Comparison of ENCODE assay signal across 8 cellular contexts in the genomic region with DNA sequence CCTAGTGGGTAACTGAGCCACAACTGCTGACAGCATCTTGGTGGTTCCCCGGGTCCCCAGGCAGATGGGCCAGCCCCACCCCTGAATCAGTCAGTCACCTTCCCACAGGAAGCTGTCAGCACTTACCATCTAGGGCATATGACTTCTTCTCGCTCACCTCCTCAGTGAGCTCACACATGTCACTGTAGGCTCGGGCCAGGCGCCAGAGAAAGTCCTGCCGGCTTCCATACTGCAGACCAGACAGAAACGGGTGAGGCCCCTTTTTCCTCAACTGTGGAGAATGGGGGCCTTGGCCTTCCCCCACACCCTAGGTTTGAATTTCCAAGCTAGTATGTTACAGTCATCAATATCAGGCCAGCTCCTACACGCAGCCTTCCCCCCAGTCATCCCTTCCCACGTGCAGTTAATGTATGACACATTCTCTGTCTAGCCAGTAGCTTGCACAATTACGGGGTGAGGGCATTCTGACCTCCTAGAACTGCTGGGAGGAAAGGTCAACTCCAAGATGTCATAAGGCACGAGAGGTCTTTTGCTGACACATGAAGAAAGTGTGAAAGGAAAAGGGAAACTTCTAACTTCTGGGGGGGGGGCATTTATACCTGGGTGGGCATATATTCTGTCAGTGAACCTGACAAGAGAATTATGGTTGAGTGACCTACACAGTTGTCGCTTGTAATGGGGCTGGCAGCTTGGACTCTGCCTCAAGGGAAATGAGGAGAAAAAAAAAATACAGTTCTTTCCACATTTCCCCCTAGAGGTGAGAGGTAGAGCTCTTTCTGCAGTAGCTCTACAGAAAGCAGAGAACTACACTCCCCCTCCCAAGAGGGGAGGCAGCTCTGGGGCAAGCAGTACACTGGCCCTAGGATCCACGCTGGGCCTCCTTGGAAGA. TPM values are rescaled to one million over a fixed set of nuclear protein-coding genes. Genes with fewer than 3 reads are reported as not detected.
DNase-seq lines count a peak whose midpoint lies in the region; ATAC-seq, FAIRE-seq and TF ChIP-seq lines count a peak whose summit lies in the region.

No MANE protein-coding gene starts in this region.

- H3K36me3 Mint-ChIP-seq in neural progenitor cell, result peaks cover 17% of the 10 kb centered on the region

- TF ChIP-seq CTCF in astrocyte of the cerebellum (IDR thresholded peaks at IDR 0.05; ENCODE audit: low read depth, low read length, missing control alignments) (peak; percentile 14), neural progenitor cell (IDR thresholded peaks at IDR 0.05) (peak; percentile 9)

- no peaks in the 10 kb centered on the region for H3K79me2 ChIP-seq in neural progenitor cell (ENCODE audit: low read depth)

- H2AFZ ChIP-seq in neural progenitor cell (replicated peaks), result no peak overlapping the region

- H3K27ac Mint-ChIP-seq in neural progenitor cell, result no peak overlapping the region

- no peaks in the 10 kb centered on the region for H3K4me1 Mint-ChIP-seq in neural progenitor cell

- H3K27me3 Mint-ChIP-seq in neural progenitor cell (ENCODE audit: insufficient read depth, low read depth), result peaks cover 13% of the 10 kb centered on the region

- ATAC-seq in GM19035 (IDR thresholded peaks at IDR 0.05; ENCODE audit: unreplicated experiment) (no peak), GM19452 (IDR thresholded peaks at IDR 0.05; ENCODE audit: unreplicated experiment) (no peak)

- no peaks in the 10 kb centered on the region for H3K9me3 ChIP-seq in neural progenitor cell (ENCODE audit: low read depth)

- H3K4me3 ChIP-seq in astrocyte of the cerebellum (ENCODE audit: low read depth, low read length) (no peak overlapping the region), neural progenitor cell (no peak overlapping the region)

- no peak overlapping the region for H3K4me3 Mint-ChIP-seq in neural progenitor cell

- in situ Hi-C loops in astrocyte of the cerebellum (cut with HindIII; ENCODE audit: low sequenced_read_pairs), result no loop called here

- H3K9ac ChIP-seq in neural progenitor cell, result no peak overlapping the region

- no peaks in the 10 kb centered on the region for H4K20me1 ChIP-seq in neural progenitor cell (ENCODE audit: low read depth)

- H3K36me3 ChIP-seq in neural progenitor cell, result no peaks in the 10 kb centered on the region

- peak overlapping the region; percentile 49 for H3K27ac ChIP-seq in neural progenitor cell

- H3K9me3 Mint-ChIP-seq in neural progenitor cell, result no peaks in the 10 kb centered on the region

- H3K4me1 ChIP-seq in neural progenitor cell, result no peaks in the 10 kb centered on the region

- no peak for FAIRE-seq in GM19239 (lab: Jason Lieb, UNC)

- H3K27me3 ChIP-seq in neural progenitor cell, result no peaks in the 10 kb centered on the region

- H3K4me2 ChIP-seq in neural progenitor cell, result no peak overlapping the region

- peaks cover 32% of the 10 kb centered on the region for H3F3A ChIP-seq in neural progenitor cell (ENCODE audit: low read depth)

- peak; percentile 60 for DNase-seq in GM04504 (ENCODE audit: low read depth)
- DNase-seq in RPMI8226, result peak; percentile 85
- DNase-seq in astrocyte of the cerebellum (ENCODE audit: low read depth), result no peak
- DNase-seq in neural progenitor cell (ENCODE audit: low spot score), result no peak
- no peak for DNase-seq in GM19239 (ENCODE audit: insufficient read length, low spot score)
- DNase-seq in GF-D8 (lab: John Stamatoyannopoulos, UW), result no peak

RNA-seq across cellular contexts. Expression of a gene that starts 10.9 kb away (rescaled TPM):
- 13.2 and 16.3 TPM in 2 replicates for total RNA-seq in neural progenitor cell (ENCODE audit: low replicate concordance)

RNA-seq across cellular contexts. Expression of a gene that starts 19.7 kb away (rescaled TPM):
- total RNA-seq in neural progenitor cell (ENCODE audit: low replicate concordance), result 2.8 and 3.0 TPM in 2 replicates

RNA-seq across cellular contexts. Expression of a gene that starts 25.6 kb away (rescaled TPM):
- not detected in 2 replicates for total RNA-seq in neural progenitor cell (ENCODE audit: low replicate concordance)

RNA-seq across cellular contexts. Expression of a gene that starts 49.2 kb away (rescaled TPM):
- total RNA-seq in neural progenitor cell (ENCODE audit: low replicate concordance), result 27.2 and 48.1 TPM in 2 replicates

Comparison
In these comparisons a context has a peak if more than half of its experiments do, and no peak if none do; other contexts are left out.
1. DNase-seq: peak in GM04504 (single experiment) and RPMI8226 (single experiment); none in astrocyte of the cerebellum (single experiment), neural progenitor cell (single experiment), GM19239 (single experiment) and GF-D8 (single experiment).